In genomic region chr6:2656460-2657064, GRCh38 we compare ENCODE assay signal across 1 cellular context.
TF ChIP-seq lines count a peak whose summit lies in the region.

No MANE protein-coding gene starts in this region.

TF ChIP-seq in HEK293, 187 proteins besides CTCF, POLR2A, EP300 and RAD21 (continued from another document and continues in another):
- TF ChIP-seq PRDM10 (tag by site-specific recombination; IDR thresholded peaks at IDR 0.05) = no peak
- no peak for TF ChIP-seq KLF16 (tag by site-specific recombination; IDR thresholded peaks at IDR 0.05)
- no peak for TF ChIP-seq ZNF221 (tag by site-specific recombination; IDR thresholded peaks at IDR 0.05; ENCODE audit: borderline replicate concordance)
- no peak for TF ChIP-seq ZNF548 (tag by site-specific recombination; IDR thresholded peaks at IDR 0.05)
- peak; percentile 72 for TF ChIP-seq SCRT2 (tag by site-specific recombination; IDR thresholded peaks at IDR 0.05)
- no peak for TF ChIP-seq ZNF169 (tag by site-specific recombination; IDR thresholded peaks at IDR 0.05)
- no peak for TF ChIP-seq ZNF302 (tag by site-specific recombination; IDR thresholded peaks at IDR 0.05; ENCODE audit: low read depth)
- TF ChIP-seq, protein P1, sequence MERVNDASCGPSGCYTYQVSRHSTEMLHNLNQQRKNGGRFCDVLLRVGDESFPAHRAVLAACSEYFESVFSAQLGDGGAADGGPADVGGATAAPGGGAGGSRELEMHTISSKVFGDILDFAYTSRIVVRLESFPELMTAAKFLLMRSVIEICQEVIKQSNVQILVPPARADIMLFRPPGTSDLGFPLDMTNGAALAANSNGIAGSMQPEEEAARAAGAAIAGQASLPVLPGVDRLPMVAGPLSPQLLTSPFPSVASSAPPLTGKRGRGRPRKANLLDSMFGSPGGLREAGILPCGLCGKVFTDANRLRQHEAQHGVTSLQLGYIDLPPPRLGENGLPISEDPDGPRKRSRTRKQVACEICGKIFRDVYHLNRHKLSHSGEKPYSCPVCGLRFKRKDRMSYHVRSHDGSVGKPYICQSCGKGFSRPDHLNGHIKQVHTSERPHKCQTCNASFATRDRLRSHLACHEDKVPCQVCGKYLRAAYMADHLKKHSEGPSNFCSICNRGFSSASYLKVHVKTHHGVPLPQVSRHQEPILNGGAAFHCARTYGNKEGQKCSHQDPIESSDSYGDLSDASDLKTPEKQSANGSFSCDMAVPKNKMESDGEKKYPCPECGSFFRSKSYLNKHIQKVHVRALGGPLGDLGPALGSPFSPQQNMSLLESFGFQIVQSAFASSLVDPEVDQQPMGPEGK (tag by site-specific recombination; IDR thresholded peaks at IDR 0.05) = no peak
- no peak for TF ChIP-seq ZNF530 (tag by site-specific recombination; IDR thresholded peaks at IDR 0.05; ENCODE audit: low read depth)
- no peak for TF ChIP-seq SP3 (tag by site-specific recombination; IDR thresholded peaks at IDR 0.05)
- TF ChIP-seq, protein P2, sequence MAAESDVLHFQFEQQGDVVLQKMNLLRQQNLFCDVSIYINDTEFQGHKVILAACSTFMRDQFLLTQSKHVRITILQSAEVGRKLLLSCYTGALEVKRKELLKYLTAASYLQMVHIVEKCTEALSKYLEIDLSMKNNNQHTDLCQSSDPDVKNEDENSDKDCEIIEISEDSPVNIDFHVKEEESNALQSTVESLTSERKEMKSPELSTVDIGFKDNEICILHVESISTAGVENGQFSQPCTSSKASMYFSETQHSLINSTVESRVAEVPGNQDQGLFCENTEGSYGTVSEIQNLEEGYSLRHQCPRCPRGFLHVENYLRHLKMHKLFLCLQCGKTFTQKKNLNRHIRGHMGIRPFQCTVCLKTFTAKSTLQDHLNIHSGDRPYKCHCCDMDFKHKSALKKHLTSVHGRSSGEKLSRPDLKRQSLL (tag by site-specific recombination; IDR thresholded peaks at IDR 0.05) = no peak
- no peak for TF ChIP-seq KLF8 (tag by site-specific recombination; IDR thresholded peaks at IDR 0.05)
- TF ChIP-seq ZNF354C (tag by site-specific recombination; IDR thresholded peaks at IDR 0.05; ENCODE audit: borderline replicate concordance, low read depth) = no peak
- TF ChIP-seq ZNF600 (tag by site-specific recombination; IDR thresholded peaks at IDR 0.05) = no peak
- no peak for TF ChIP-seq ZNF560 (tag by site-specific recombination; IDR thresholded peaks at IDR 0.05; ENCODE audit: borderline replicate concordance)
- no peak for TF ChIP-seq ZNF624 (tag by site-specific recombination; IDR thresholded peaks at IDR 0.05)
- no peak for TF ChIP-seq ZNF155 (tag by site-specific recombination; IDR thresholded peaks at IDR 0.05)
- TF ChIP-seq OSR2 (tag by site-specific recombination; IDR thresholded peaks at IDR 0.05) = 0 out of 2 replicates have a peak, but pooled peaks have one; percentile 22
- TF ChIP-seq ZNF404 (tag by site-specific recombination; IDR thresholded peaks at IDR 0.05) = no peak
- TF ChIP-seq HOXC10 (CRISPR knock-in tag; IDR thresholded peaks at IDR 0.05) = no peak
- no peak for TF ChIP-seq ZSCAN5A (tag by site-specific recombination; IDR thresholded peaks at IDR 0.05)
- TF ChIP-seq, protein P3, sequence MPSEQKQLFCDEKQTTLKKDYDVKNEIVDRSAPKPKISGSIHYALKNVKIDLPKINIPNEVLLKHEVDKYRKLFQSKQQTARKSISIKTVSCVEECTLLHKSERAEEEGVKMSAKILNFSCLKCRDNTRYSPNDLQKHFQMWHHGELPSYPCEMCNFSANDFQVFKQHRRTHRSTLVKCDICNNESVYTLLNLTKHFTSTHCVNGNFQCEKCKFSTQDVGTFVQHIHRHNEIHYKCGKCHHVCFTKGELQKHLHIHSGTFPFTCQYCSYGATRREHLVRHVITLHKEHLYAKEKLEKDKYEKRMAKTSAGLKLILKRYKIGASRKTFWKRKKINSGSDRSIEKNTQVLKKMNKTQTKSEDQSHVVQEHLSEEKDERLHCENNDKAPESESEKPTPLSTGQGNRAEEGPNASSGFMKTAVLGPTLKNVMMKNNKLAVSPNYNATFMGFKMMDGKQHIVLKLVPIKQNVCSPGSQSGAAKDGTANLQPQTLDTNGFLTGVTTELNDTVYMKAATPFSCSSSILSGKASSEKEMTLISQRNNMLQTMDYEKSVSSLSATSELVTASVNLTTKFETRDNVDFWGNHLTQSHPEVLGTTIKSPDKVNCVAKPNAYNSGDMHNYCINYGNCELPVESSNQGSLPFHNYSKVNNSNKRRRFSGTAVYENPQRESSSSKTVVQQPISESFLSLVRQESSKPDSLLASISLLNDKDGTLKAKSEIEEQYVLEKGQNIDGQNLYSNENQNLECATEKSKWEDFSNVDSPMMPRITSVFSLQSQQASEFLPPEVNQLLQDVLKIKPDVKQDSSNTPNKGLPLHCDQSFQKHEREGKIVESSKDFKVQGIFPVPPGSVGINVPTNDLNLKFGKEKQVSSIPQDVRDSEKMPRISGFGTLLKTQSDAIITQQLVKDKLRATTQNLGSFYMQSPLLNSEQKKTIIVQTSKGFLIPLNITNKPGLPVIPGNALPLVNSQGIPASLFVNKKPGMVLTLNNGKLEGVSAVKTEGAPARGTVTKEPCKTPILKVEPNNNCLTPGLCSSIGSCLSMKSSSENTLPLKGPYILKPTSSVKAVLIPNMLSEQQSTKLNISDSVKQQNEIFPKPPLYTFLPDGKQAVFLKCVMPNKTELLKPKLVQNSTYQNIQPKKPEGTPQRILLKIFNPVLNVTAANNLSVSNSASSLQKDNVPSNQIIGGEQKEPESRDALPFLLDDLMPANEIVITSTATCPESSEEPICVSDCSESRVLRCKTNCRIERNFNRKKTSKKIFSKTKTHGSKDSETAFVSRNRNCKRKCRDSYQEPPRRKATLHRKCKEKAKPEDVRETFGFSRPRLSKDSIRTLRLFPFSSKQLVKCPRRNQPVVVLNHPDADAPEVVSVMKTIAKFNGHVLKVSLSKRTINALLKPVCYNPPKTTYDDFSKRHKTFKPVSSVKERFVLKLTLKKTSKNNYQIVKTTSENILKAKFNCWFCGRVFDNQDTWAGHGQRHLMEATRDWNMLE (tag by site-specific recombination; conservative IDR thresholded peaks at IDR 0.05; ENCODE audit: low read depth) = no peak
- TF ChIP-seq ZNF266 (tag by site-specific recombination; IDR thresholded peaks at IDR 0.05; ENCODE audit: low read depth) = no peak
- TF ChIP-seq WT1 (tag by site-specific recombination; IDR thresholded peaks at IDR 0.05) = 0 out of 2 replicates have a peak, but pooled peaks have one; percentile 16
- no peak for TF ChIP-seq ZNF571 (tag by site-specific recombination; IDR thresholded peaks at IDR 0.05)
- no peak for TF ChIP-seq ZBTB20 (tag by site-specific recombination; IDR thresholded peaks at IDR 0.05)
- TF ChIP-seq ZNF791 (tag by site-specific recombination; IDR thresholded peaks at IDR 0.05) = no peak
- TF ChIP-seq ATF2 (tag by site-specific recombination; IDR thresholded peaks at IDR 0.05; ENCODE audit: low read depth) = no peak
- TF ChIP-seq KLF9 (tag by site-specific recombination; IDR thresholded peaks at IDR 0.05; ENCODE audit: low read depth) = no peak
- TF ChIP-seq ZNF157 (tag by site-specific recombination; IDR thresholded peaks at IDR 0.05) = no peak
- TF ChIP-seq, protein P4, sequence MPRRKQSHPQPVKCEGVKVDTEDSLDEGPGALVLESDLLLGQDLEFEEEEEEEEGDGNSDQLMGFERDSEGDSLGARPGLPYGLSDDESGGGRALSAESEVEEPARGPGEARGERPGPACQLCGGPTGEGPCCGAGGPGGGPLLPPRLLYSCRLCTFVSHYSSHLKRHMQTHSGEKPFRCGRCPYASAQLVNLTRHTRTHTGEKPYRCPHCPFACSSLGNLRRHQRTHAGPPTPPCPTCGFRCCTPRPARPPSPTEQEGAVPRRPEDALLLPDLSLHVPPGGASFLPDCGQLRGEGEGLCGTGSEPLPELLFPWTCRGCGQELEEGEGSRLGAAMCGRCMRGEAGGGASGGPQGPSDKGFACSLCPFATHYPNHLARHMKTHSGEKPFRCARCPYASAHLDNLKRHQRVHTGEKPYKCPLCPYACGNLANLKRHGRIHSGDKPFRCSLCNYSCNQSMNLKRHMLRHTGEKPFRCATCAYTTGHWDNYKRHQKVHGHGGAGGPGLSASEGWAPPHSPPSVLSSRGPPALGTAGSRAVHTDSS (tag by site-specific recombination; IDR thresholded peaks at IDR 0.05) = no peak
- TF ChIP-seq, protein P5, sequence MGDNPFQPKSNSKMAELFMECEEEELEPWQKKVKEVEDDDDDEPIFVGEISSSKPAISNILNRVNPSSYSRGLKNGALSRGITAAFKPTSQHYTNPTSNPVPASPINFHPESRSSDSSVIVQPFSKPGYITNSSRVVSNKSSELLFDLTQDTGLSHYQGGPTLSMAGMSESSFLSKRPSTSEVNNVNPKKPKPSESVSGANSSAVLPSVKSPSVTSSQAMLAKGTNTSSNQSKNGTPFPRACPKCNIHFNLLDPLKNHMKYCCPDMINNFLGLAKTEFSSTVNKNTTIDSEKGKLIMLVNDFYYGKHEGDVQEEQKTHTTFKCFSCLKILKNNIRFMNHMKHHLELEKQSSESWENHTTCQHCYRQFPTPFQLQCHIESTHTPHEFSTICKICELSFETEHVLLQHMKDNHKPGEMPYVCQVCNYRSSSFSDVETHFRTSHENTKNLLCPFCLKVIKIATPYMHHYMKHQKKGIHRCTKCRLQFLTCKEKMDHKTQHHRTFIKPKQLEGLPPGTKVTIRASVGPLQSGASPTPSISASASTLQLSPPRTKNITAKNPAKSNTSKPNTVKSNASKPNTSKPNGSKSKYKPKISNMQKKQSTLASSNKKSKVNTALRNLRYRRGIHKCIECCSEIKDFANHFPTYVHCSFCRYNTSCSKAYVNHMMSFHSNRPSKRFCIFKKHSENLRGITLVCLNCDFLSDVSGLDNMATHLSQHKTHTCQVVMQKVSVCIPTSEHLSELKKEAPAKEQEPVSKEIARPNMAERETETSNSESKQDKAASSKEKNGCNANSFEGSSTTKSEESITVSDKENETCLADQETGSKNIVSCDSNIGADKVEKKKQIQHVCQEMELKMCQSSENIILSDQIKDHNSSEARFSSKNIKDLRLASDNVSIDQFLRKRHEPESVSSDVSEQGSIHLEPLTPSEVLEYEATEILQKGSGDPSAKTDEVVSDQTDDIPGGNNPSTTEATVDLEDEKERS (tag by site-specific recombination; IDR thresholded peaks at IDR 0.05) = no peak
- TF ChIP-seq ZBTB21 (tag by site-specific recombination; IDR thresholded peaks at IDR 0.05) = no peak
- TF ChIP-seq ZNF843 (tag by site-specific recombination; IDR thresholded peaks at IDR 0.05) = peak; percentile 60; the same call in 1 of the 2 replicates
- no peak for TF ChIP-seq ZNF114 (tag by site-specific recombination; IDR thresholded peaks at IDR 0.05)
- no peak for TF ChIP-seq ZNF596 (tag by site-specific recombination; IDR thresholded peaks at IDR 0.05)
- no peak for TF ChIP-seq ZNF521 (tag by site-specific recombination; IDR thresholded peaks at IDR 0.05)
- no peak for TF ChIP-seq ZNF391 (tag by site-specific recombination; IDR thresholded peaks at IDR 0.05; ENCODE audit: borderline replicate concordance, low read depth)
- TF ChIP-seq GLIS2 (tag by site-specific recombination; IDR thresholded peaks at IDR 0.05) = no peak
- no peak for TF ChIP-seq ZNF202 (tag by site-specific recombination; IDR thresholded peaks at IDR 0.05; ENCODE audit: borderline replicate concordance)
- TF ChIP-seq ZNF248 (tag by site-specific recombination; IDR thresholded peaks at IDR 0.05) = no peak
- no peak for TF ChIP-seq ZNF544 (tag by site-specific recombination; IDR thresholded peaks at IDR 0.05)
- no peak for TF ChIP-seq YY2 (tag by site-specific recombination; IDR thresholded peaks at IDR 0.05)
- TF ChIP-seq MYNN (tag by site-specific recombination; IDR thresholded peaks at IDR 0.05; ENCODE audit: borderline replicate concordance) = no peak
